ENCODE assay signal across 26 cellular contexts in genomic region chr16:23229714-23230113, GRCh38. TPM values are rescaled to one million over a fixed set of nuclear protein-coding genes. Genes with fewer than 3 reads are reported as not detected.
"Had no signal": no experiment of that assay in that cellular context is flagged by ENCODE, and none has a peak within 500 bp of the region (broad histone marks: within the 10 kb centered on the region; RNA-seq: fewer than 3 reads in every experiment).

No MANE protein-coding gene starts in this region.

- H3K9me3 Mint-ChIP-seq: activated CD4-positive, alpha-beta memory T cell treated with anti-CD3 and anti-CD28 coated beads for 36 hours; activated CD4-positive, alpha-beta T cell treated with anti-CD3 and anti-CD28 coated beads, Interleukin-2, amount 10 ng/mL, durations not matched to agents 7 days and 5 days; activated naive CD4-positive, alpha-beta T cell treated with anti-CD3 and anti-CD28 coated beads for 36 hours had no signal

- H3K27me3 ChIP-seq: brain microvascular endothelial cell had no signal

- H3K27ac Mint-ChIP-seq: activated CD4-positive, alpha-beta memory T cell treated with anti-CD3 and anti-CD28 coated beads for 36 hours; activated CD4-positive, alpha-beta T cell treated with anti-CD3 and anti-CD28 coated beads, Interleukin-2, amount 10 ng/mL, durations not matched to agents 7 days and 5 days; activated naive CD4-positive, alpha-beta T cell treated with anti-CD3 and anti-CD28 coated beads for 36 hours; activated naive CD8-positive, alpha-beta T cell; activated T-helper 17 cell treated with anti-CD3 and anti-CD28 coated beads, Interleukin-2, amount 50 U/mL, for 72 hours; T-cell had no signal

- ATAC-seq: activated T-helper 17 cell treated with anti-CD3 and anti-CD28 coated beads, Interleukin-2, amount 50 U/mL, for 72 hours; T-cell had no signal

- DNase-seq: activated CD4-positive, alpha-beta memory T cell treated with anti-CD3 and anti-CD28 coated beads for 36 hours; activated CD4-positive, alpha-beta T cell treated with anti-CD3 and anti-CD28 coated beads, Interleukin-2, amount 10 ng/mL, durations not matched to agents 7 days and 5 days; activated CD4-positive, CD25-positive, alpha-beta regulatory T cell; activated gamma-delta T cell; activated naive CD4-positive, alpha-beta T cell treated with anti-CD3 and anti-CD28 coated beads for 36 hours; activated T-cell treated with anti-CD3 and anti-CD28 coated beads for 4 hours; activated T-cell treated with anti-CD3 and anti-CD28 coated beads, Interleukin-2, amount 50 U/mL, for 48 hours; brain microvascular endothelial cell; caudate nucleus; KG1; MM.1S; NCI-H1105; NCI-H1436 treated with DMSO at 0.1 percent for 48 hours; NCI-H187; NCI-H2081; NCI-H446; NCI-H524; SHP77 treated with DMSO at 0.1 percent for 48 hours; T-cell; T-helper 2 cell; T1000 had no signal

- H3K36me3 ChIP-seq: brain microvascular endothelial cell had no signal

- FAIRE-seq: TTC549 had no signal

- H3K4me1 Mint-ChIP-seq: activated CD4-positive, alpha-beta T cell treated with anti-CD3 and anti-CD28 coated beads, Interleukin-2, amount 10 ng/mL, durations not matched to agents 7 days and 5 days; activated T-helper 17 cell treated with anti-CD3 and anti-CD28 coated beads, Interleukin-2, amount 50 U/mL, for 72 hours; T-cell had no signal

- H3K36me3 Mint-ChIP-seq: activated CD4-positive, alpha-beta memory T cell treated with anti-CD3 and anti-CD28 coated beads for 36 hours; activated naive CD8-positive, alpha-beta T cell; T-cell had no signal

- H3K4me3 Mint-ChIP-seq: activated CD4-positive, alpha-beta memory T cell treated with anti-CD3 and anti-CD28 coated beads for 36 hours; activated CD4-positive, alpha-beta T cell treated with anti-CD3 and anti-CD28 coated beads, Interleukin-2, amount 10 ng/mL, durations not matched to agents 7 days and 5 days; activated naive CD4-positive, alpha-beta T cell treated with anti-CD3 and anti-CD28 coated beads for 36 hours; activated naive CD8-positive, alpha-beta T cell; activated T-helper 17 cell treated with anti-CD3 and anti-CD28 coated beads, Interleukin-2, amount 50 U/mL, for 72 hours; T-cell had no signal

RNA-seq across cellular contexts. Expression of gene SCNN1G, which starts 47.2 kb away (rescaled TPM):
- total RNA-seq: activated CD4-positive, alpha-beta memory T cell treated with anti-CD3 and anti-CD28 coated beads for 36 hours; activated CD4-positive, alpha-beta T cell treated with anti-CD3 and anti-CD28 coated beads, Interleukin-2, amount 10 ng/mL, durations not matched to agents 7 days and 5 days; activated CD8-positive, alpha-beta memory T cell treated with anti-CD3 and anti-CD28 coated beads for 36 hours; activated naive CD4-positive, alpha-beta T cell treated with anti-CD3 and anti-CD28 coated beads for 36 hours; activated T-helper 17 cell treated with anti-CD3 and anti-CD28 coated beads, Interleukin-2, amount 50 U/mL, for 72 hours; LHCN-M2; T-cell had no signal
